Comparison of ENCODE assay signal across 9 cellular contexts in genomic region chr1:45892068-45892785, GRCh38.
DNase-seq lines count a peak whose midpoint lies in the region; ATAC-seq and TF ChIP-seq lines count a peak whose summit lies in the region.
"Had no signal": no experiment of that assay in that cellular context is flagged by ENCODE, and none has a peak within 500 bp of the region (broad histone marks: within the 10 kb centered on the region; RNA-seq: fewer than 3 reads in every experiment).

No MANE protein-coding gene starts in this region.

- WGBS in right cardiac atrium, result 13% methylated on average over 6 of the region's 6 CpGs

- H3K27me3 ChIP-seq in right cardiac atrium (ENCODE audit: control insufficient read depth, insufficient read depth), result no peaks in the 10 kb centered on the region

- H3K36me3 Mint-ChIP-seq in type B pancreatic cell, result peaks cover 8% of the 10 kb centered on the region
- H3K36me3 Mint-ChIP-seq in CD14-positive monocyte, result peaks cover 6 to 7% of the 10 kb centered on the region in 2 donors

- TF ChIP-seq CTCF in astrocyte of the spinal cord (IDR thresholded peaks at IDR 0.05; ENCODE audit: low read depth, low read length), result no peak
- TF ChIP-seq CTCF in type B pancreatic cell (conservative IDR thresholded peaks at IDR 0.05), result no peak
- TF ChIP-seq CTCF in CD14-positive monocyte (IDR thresholded peaks at IDR 0.05), result no peak

- peaks cover 6% of the 10 kb centered on the region for H3K9me3 Mint-ChIP-seq in type B pancreatic cell
- peaks cover 0 to 2% (median 0%) of the 10 kb centered on the region in 7 donors for H3K9me3 Mint-ChIP-seq in CD14-positive monocyte

- H3K4me3 Mint-ChIP-seq in type B pancreatic cell (no peak overlapping the region), CD14-positive monocyte (no peak overlapping the region)

- H3K9me3 ChIP-seq in right cardiac atrium (ENCODE audit: control insufficient read depth, low read length), result no peaks in the 10 kb centered on the region

- H3K4me1 Mint-ChIP-seq in type B pancreatic cell (ENCODE audit: unreplicated experiment) (peaks cover 1% of the 10 kb centered on the region), CD14-positive monocyte (peaks cover under 1% of the 10 kb centered on the region)

- H3K27me3 Mint-ChIP-seq in type B pancreatic cell (no peaks in the 10 kb centered on the region), CD14-positive monocyte (ENCODE audit: low read depth in 3 of 3) (peaks cover 0 to 4% (median 3%) of the 10 kb centered on the region in 3 donors)

- no peak overlapping the region for H3K27ac Mint-ChIP-seq in type B pancreatic cell
- H3K27ac Mint-ChIP-seq in CD14-positive monocyte, result no peak overlapping the region

- no peaks in the 10 kb centered on the region for H3K4me1 ChIP-seq in right cardiac atrium (ENCODE audit: control insufficient read depth, insufficient read depth, low read length)

- peak overlapping the region; percentile 72 for H3K27ac ChIP-seq in right cardiac atrium (ENCODE audit: low read length)

- peak; percentile 64 to 84 for ATAC-seq in right cardiac atrium
- ATAC-seq in sciatic nerve, result peak; percentile 59

- no peak overlapping the region for H3K4me3 ChIP-seq in astrocyte of the spinal cord (ENCODE audit: low read depth, low read length)
- no peak overlapping the region for H3K4me3 ChIP-seq in right cardiac atrium (ENCODE audit: low read length)

- in situ Hi-C loops in astrocyte of the spinal cord (cut with HindIII; ENCODE audit: low sequenced_read_pairs), result no loop called here

- intact Hi-C loops in right cardiac atrium (cut with DNase I) (no loop called here), sciatic nerve (cut with DNase I) (no loop called here), CD14-positive monocyte (cut with micrococcal nuclease) (no loop called here)

- DNase-seq in GM04504 (ENCODE audit: low read depth), result peak; percentile 60
- peak; percentile 96 for DNase-seq in astrocyte of the spinal cord (ENCODE audit: low read depth, low spot score)
- DNase-seq in right cardiac atrium, result no peak
- DNase-seq in sciatic nerve (ENCODE audit: low spot score), result no peak
- no peak for DNase-seq in type B pancreatic cell (ENCODE audit: extremely low spot score, unreplicated experiment)
- no peak for DNase-seq in mesenteric fat pad (ENCODE audit: low spot score)
- DNase-seq in CD14-positive monocyte (ENCODE audit: low spot score), result no peak
- DNase-seq in NCI-H1048 (lab: John Stamatoyannopoulos, UW), result no peak
- DNase-seq: activated effector memory CD4-positive, alpha-beta T cell treated with anti-CD3 and anti-CD28 coated beads, Interleukin-2, amount 50 U/mL, for 16 hours had no signal

Comparison
In these comparisons a context has a peak if more than half of its experiments do, and no peak if none do; other contexts are left out.
1. DNase-seq: peak in GM04504 (single experiment) and astrocyte of the spinal cord (single experiment); none in right cardiac atrium (0 of 3), sciatic nerve (single experiment), type B pancreatic cell (single experiment), mesenteric fat pad (single experiment), CD14-positive monocyte (single experiment) and NCI-H1048 (single experiment).